In the genomic region with DNA sequence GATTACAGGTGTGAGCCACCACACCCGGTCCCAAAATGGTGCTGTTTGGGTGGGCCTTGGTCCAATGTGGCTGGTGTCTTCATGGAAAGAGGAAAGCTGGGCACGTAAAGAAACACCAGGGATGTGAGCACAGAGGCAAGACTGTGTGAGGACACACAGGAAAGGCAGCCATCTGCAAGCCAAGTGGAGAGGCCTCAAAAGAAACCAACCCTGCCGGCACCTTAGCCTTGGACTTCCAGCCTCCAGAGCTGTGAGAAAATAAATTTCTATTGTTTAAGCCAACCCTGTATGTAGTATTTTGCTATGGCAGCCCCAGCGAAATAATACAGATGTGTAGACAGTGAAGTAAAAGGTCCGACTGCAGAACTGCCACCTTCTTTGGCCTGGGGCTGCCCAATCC, we compare ENCODE assay signal across 10 cellular contexts.
"Had no signal": no experiment of that assay in that cellular context is flagged by ENCODE, and none has a peak within 500 bp of the region (broad histone marks: within the 10 kb centered on the region; RNA-seq: fewer than 3 reads in every experiment).

No MANE protein-coding gene starts in this region.

- H3K4me3 ChIP-seq: GM23248, GM23338, HAP-1 had no signal

- H3K4me3 Mint-ChIP-seq: GM23338, H9, HFFc6 had no signal

- DNase-seq: GM23248, GOT3, H7, H9, HCEC 1CT, HFFc6 had no signal

- H3K27ac ChIP-seq: GM23248 had no signal

- H3K4me1 ChIP-seq: HAP-1 had no signal

- H3K36me3 ChIP-seq: HAP-1 had no signal

- FAIRE-seq: H1, H54 had no signal

- H3K27ac Mint-ChIP-seq: GM23338, H9, HFFc6 had no signal

- H3K9me3 ChIP-seq: HAP-1 had no signal
